ENCODE assay signal across 12 cellular contexts in genomic region chr14:68553326-68553725, GRCh38.
DNase-seq lines count a peak whose midpoint lies in the region; ATAC-seq and TF ChIP-seq lines count a peak whose summit lies in the region.
"Had no signal": no experiment of that assay in that cellular context is flagged by ENCODE, and none has a peak within 500 bp of the region (broad histone marks: within the 10 kb centered on the region; RNA-seq: fewer than 3 reads in every experiment).

No MANE protein-coding gene starts in this region.

- H3K79me2 ChIP-seq in neural progenitor cell (ENCODE audit: low read depth): no peaks in the 10 kb centered on the region

- TF ChIP-seq POLR2A in transverse colon (IDR thresholded peaks at IDR 0.05): no peak

- in situ Hi-C loops in transverse colon (cut with MboI; ENCODE audit: low pct_ligation_motif_present in 1 of 4, low pct_unique_long_range_greater_than_20kb in 1 of 4, low sequenced_read_pairs in 3 of 4): no loop called here
- in situ Hi-C loops in GM13977 (cut with MboI; ENCODE audit: low pct_unique_long_range_greater_than_20kb, low sequenced_read_pairs, unreplicated experiment): no loop called here

- H3K36me3 ChIP-seq in muscle layer of duodenum (ENCODE audit: control insufficient read depth in 1 of 2, insufficient read depth in 2 of 2, low read length in 2 of 2): no peaks in the 10 kb centered on the region
- no peaks in the 10 kb centered on the region for H3K36me3 ChIP-seq in transverse colon
- no peaks in the 10 kb centered on the region for H3K36me3 ChIP-seq in neural progenitor cell

- peak; percentile 45 for ATAC-seq in esophagus mucosa
- ATAC-seq: left lobe of liver, T-cell had no signal

- WGBS in transverse colon (ENCODE audit: low coverage in 1 of 2), 2 donors: 0 to 63% methylated on average over 1 to 3 of the region's 3 CpGs

- H3K27ac ChIP-seq in muscle layer of duodenum (ENCODE audit: low read length): peak overlapping the region; percentile 70
- peak overlapping the region; percentile 88 to 92 (median 90) for H3K27ac ChIP-seq in transverse colon
- no peak overlapping the region for H3K27ac ChIP-seq in neural progenitor cell

- no peaks in the 10 kb centered on the region for H4K20me1 ChIP-seq in neural progenitor cell (ENCODE audit: low read depth)

- peaks cover 8% of the 10 kb centered on the region for H3K9me3 Mint-ChIP-seq in neural progenitor cell
- H3K9me3 Mint-ChIP-seq: CD4-positive, alpha-beta memory T cell; T-cell had no signal

- no peak overlapping the region for H3K27ac Mint-ChIP-seq in neural progenitor cell

- peak; percentile 29 for DNase-seq in LHCN-M2 (ENCODE audit: low read depth)
- DNase-seq in transverse colon: no peak
- no peak for DNase-seq in stimulated activated CD4-positive, alpha-beta T cell treated with anti-CD3 and anti-CD28 coated beads, Interleukin-4, amount 100 ng/mL, for 1 hour
- DNase-seq in GM13977 (ENCODE audit: low spot score): no peak
- DNase-seq in neural progenitor cell (ENCODE audit: low spot score): no peak
- DNase-seq: activated CD4-positive, alpha-beta T cell treated with anti-CD3 and anti-CD28 coated beads for 4 hours; anterior cingulate cortex; CD4-positive, alpha-beta memory T cell; T-cell had no signal

- H3K4me3 Mint-ChIP-seq in neural progenitor cell: no peak overlapping the region
- H3K4me3 Mint-ChIP-seq: CD4-positive, alpha-beta memory T cell; T-cell had no signal

- intact Hi-C loops in transverse colon (cut with DNase I; ENCODE audit: low total_unique reads): no loop called here

- H3K4me2 ChIP-seq in neural progenitor cell: no peak overlapping the region

- H2AFZ ChIP-seq in neural progenitor cell (replicated peaks): no peak overlapping the region

- H3K4me1 ChIP-seq in muscle layer of duodenum (ENCODE audit: control insufficient read depth in 1 of 2, insufficient read depth in 2 of 2, low read length in 2 of 2): peaks cover 14 to 15% of the 10 kb centered on the region in 2 donors
- H3K4me1 ChIP-seq in transverse colon: peaks cover 27 to 65% (median 39%) of the 10 kb centered on the region in 4 donors
- H3K4me1 ChIP-seq in neural progenitor cell: peaks cover 28% of the 10 kb centered on the region

- TF ChIP-seq EP300 in transverse colon (IDR thresholded peaks at IDR 0.05; ENCODE audit: low read depth): no peak

- no peaks in the 10 kb centered on the region for H3K9me3 ChIP-seq in muscle layer of duodenum (ENCODE audit: control insufficient read depth in 1 of 2, low read length in 2 of 2)
- no peaks in the 10 kb centered on the region for H3K9me3 ChIP-seq in transverse colon
- H3K9me3 ChIP-seq in neural progenitor cell (ENCODE audit: low read depth): no peaks in the 10 kb centered on the region

- TF ChIP-seq CTCF in transverse colon (IDR thresholded peaks at IDR 0.05) (no peak), GM13977 (IDR thresholded peaks at IDR 0.05; ENCODE audit: extremely low read depth, insufficient read depth, missing control alignments) (no peak), neural progenitor cell (IDR thresholded peaks at IDR 0.05) (no peak)

- H3K36me3 Mint-ChIP-seq in neural progenitor cell: peaks cover 12% of the 10 kb centered on the region
- H3K36me3 Mint-ChIP-seq: CD4-positive, alpha-beta memory T cell; T-cell had no signal

- H3K27me3 ChIP-seq in muscle layer of duodenum (ENCODE audit: low read depth, low read length) (no peaks in the 10 kb centered on the region), transverse colon (no peaks in the 10 kb centered on the region), neural progenitor cell (no peaks in the 10 kb centered on the region)

- H3K9ac ChIP-seq in neural progenitor cell: no peak overlapping the region

- peaks cover 8% of the 10 kb centered on the region for H3F3A ChIP-seq in neural progenitor cell (ENCODE audit: low read depth)

- peaks cover 9% of the 10 kb centered on the region for H3K27me3 Mint-ChIP-seq in neural progenitor cell (ENCODE audit: insufficient read depth, low read depth)
- H3K27me3 Mint-ChIP-seq: CD4-positive, alpha-beta memory T cell; T-cell had no signal

- H3K4me3 ChIP-seq in muscle layer of duodenum (ENCODE audit: low read depth in 1 of 2, low read length in 2 of 2) (no peak overlapping the region), transverse colon (no peak overlapping the region), neural progenitor cell (no peak overlapping the region)

- peaks cover 62% of the 10 kb centered on the region for H3K4me1 Mint-ChIP-seq in neural progenitor cell
